ENCODE assay signal across 10 cellular contexts in the genomic region with DNA sequence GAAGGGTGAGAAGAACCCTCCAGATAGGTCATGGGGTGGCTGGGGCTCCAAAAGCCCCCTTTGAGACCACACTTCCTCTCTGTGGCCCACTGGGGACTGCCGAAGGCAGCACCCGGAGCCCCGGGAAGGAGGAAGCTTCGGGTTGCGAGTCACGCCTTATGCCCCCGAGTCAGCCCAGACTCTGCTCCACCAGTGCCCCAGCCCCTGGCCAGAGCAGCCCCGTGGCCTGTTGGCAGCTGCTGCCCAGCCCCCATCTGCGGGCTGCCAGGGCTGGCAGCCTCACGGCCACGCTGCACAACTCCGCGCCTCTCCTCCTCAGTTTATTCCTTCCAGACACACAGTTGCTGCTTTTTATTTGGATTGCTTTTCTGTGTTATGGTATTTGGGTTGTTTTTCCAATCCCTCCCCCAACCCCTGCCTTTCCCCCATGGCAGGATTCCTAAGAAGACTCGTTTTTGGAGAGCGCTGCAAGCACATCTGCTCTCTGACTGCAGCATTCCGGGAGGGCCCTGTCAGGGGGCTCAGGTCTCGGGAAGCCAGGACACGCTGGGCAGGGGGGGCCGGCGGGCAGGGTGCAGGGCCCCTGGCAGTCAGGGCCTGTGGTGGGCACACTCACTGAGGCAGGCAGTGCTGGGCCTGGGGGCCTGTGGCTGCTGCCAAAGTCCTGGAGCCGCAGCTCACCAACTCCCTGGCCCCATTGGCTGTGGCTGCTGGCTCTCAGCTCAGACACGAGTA. TPM values are rescaled to one million over a fixed set of nuclear protein-coding genes. Genes with fewer than 3 reads are reported as not detected.
A peak's percentile ranks its signal among the peaks of the same experiment; 100 is the strongest.
DNase-seq lines count a peak whose midpoint lies in the region; ATAC-seq, FAIRE-seq and TF ChIP-seq lines count a peak whose summit lies in the region.
"Had no signal": no experiment of that assay in that cellular context is flagged by ENCODE, and none has a peak within 500 bp of the region (broad histone marks: within the 10 kb centered on the region; RNA-seq: fewer than 3 reads in every experiment).

No MANE protein-coding gene starts in this region.

- WGBS in right cardiac atrium = 46% methylated on average over 22 of the region's 22 CpGs
- WGBS in prostate gland = 44% methylated on average over 22 of the region's 22 CpGs

- no peak overlapping the region for H3K27ac Mint-ChIP-seq in T-helper 17 cell
- H3K27ac Mint-ChIP-seq in activated CD4-positive, alpha-beta T cell treated with anti-CD3 and anti-CD28 coated beads, Interleukin-2, amount 10 ng/mL, durations not matched to agents 7 days and 5 days = no peak overlapping the region
- H3K27ac Mint-ChIP-seq: activated CD8-positive, alpha-beta memory T cell treated with anti-CD3 and anti-CD28 coated beads, Interleukin-2, amount 10 ng/mL, durations not matched to agents 7 days and 5 days had no signal

- peak; percentile 58 for ATAC-seq in T-helper 17 cell
- peak; percentile 30 to 64 for ATAC-seq in right cardiac atrium
- ATAC-seq in GM21825 (IDR thresholded peaks at IDR 0.05; ENCODE audit: unreplicated experiment) = no peak
- ATAC-seq: activated CD8-positive, alpha-beta memory T cell treated with anti-CD3 and anti-CD28 coated beads, Interleukin-2, amount 10 ng/mL, durations not matched to agents 7 days and 5 days had no signal

- peaks cover 5% of the 10 kb centered on the region for H3K36me3 Mint-ChIP-seq in T-helper 17 cell (ENCODE audit: low read depth)
- no peaks in the 10 kb centered on the region for H3K36me3 Mint-ChIP-seq in activated CD4-positive, alpha-beta T cell treated with anti-CD3 and anti-CD28 coated beads, Interleukin-2, amount 10 ng/mL, durations not matched to agents 7 days and 5 days (ENCODE audit: low read depth)
- H3K36me3 Mint-ChIP-seq: activated CD8-positive, alpha-beta memory T cell treated with anti-CD3 and anti-CD28 coated beads, Interleukin-2, amount 10 ng/mL, durations not matched to agents 7 days and 5 days had no signal

- no peak for TF ChIP-seq CTCF in prostate gland (IDR thresholded peaks at IDR 0.05)

- H3K9me3 ChIP-seq in T-helper 17 cell (ENCODE audit: control insufficient read depth, low read length, poor library complexity, severe bottlenecking) (no peaks in the 10 kb centered on the region), right cardiac atrium (ENCODE audit: control insufficient read depth, low read length) (no peaks in the 10 kb centered on the region), prostate gland (no peaks in the 10 kb centered on the region)
- H3K9me3 ChIP-seq: Caco-2 had no signal

- no peak for FAIRE-seq in urothelium cell line (lab: Jason Lieb, UNC)

- H3K27me3 ChIP-seq in right cardiac atrium (ENCODE audit: control insufficient read depth, insufficient read depth) = no peaks in the 10 kb centered on the region
- no peaks in the 10 kb centered on the region for H3K27me3 ChIP-seq in prostate gland (replicated peaks; ENCODE audit: insufficient read depth)

- H3K4me1 Mint-ChIP-seq in T-helper 17 cell = peaks cover 4% of the 10 kb centered on the region
- no peaks in the 10 kb centered on the region for H3K4me1 Mint-ChIP-seq in activated CD4-positive, alpha-beta T cell treated with anti-CD3 and anti-CD28 coated beads, Interleukin-2, amount 10 ng/mL, durations not matched to agents 7 days and 5 days

- no peak for TF ChIP-seq POLR2A in prostate gland (IDR thresholded peaks at IDR 0.05)

- H3K4me1 ChIP-seq in right cardiac atrium (ENCODE audit: control insufficient read depth, insufficient read depth, low read length) (peaks cover 3% of the 10 kb centered on the region), prostate gland (replicated peaks) (no peaks in the 10 kb centered on the region)
- H3K4me1 ChIP-seq: Caco-2 had no signal

- no peaks in the 10 kb centered on the region for H3K36me3 ChIP-seq in prostate gland

- H3K9me3 Mint-ChIP-seq in activated CD4-positive, alpha-beta T cell treated with anti-CD3 and anti-CD28 coated beads, Interleukin-2, amount 10 ng/mL, durations not matched to agents 7 days and 5 days = no peaks in the 10 kb centered on the region

- intact Hi-C loops in right cardiac atrium (cut with DNase I) = no loop called here
- intact Hi-C loops in prostate gland (cut with DNase I) = no loop called here

- DNase-seq in CD1c-positive myeloid dendritic cell (ENCODE audit: extremely low spot score) (peak; percentile 49), T-helper 17 cell (no peak), right cardiac atrium (peak in 2 of 3 donors; percentile 79 to 80), prostate gland (ENCODE audit: low spot score) (no peak), HT-29 (ENCODE audit: low spot score) (no peak), urothelium cell line (ENCODE audit: low spot score) (no peak)
- DNase-seq in activated CD4-positive, alpha-beta T cell treated with anti-CD3 and anti-CD28 coated beads, Interleukin-2, amount 10 ng/mL, durations not matched to agents 7 days and 5 days = no peak
- DNase-seq: activated CD8-positive, alpha-beta memory T cell treated with anti-CD3 and anti-CD28 coated beads, Interleukin-2, amount 10 ng/mL, durations not matched to agents 7 days and 5 days; Caco-2 had no signal

- CTCF ChIA-PET in activated CD4-positive, alpha-beta T cell treated with anti-CD3 and anti-CD28 coated beads, Interleukin-2, amount 10 ng/mL, durations not matched to agents 7 days and 5 days (lab: Charles Lee) = no interaction called here

- no peak overlapping the region for H3K4me3 ChIP-seq in right cardiac atrium (ENCODE audit: low read length)
- no peak overlapping the region for H3K4me3 ChIP-seq in prostate gland

- H3K4me3 Mint-ChIP-seq in T-helper 17 cell = no peak overlapping the region
- no peak overlapping the region for H3K4me3 Mint-ChIP-seq in activated CD4-positive, alpha-beta T cell treated with anti-CD3 and anti-CD28 coated beads, Interleukin-2, amount 10 ng/mL, durations not matched to agents 7 days and 5 days
- H3K4me3 Mint-ChIP-seq: activated CD8-positive, alpha-beta memory T cell treated with anti-CD3 and anti-CD28 coated beads, Interleukin-2, amount 10 ng/mL, durations not matched to agents 7 days and 5 days had no signal

- H3K27ac ChIP-seq in right cardiac atrium (ENCODE audit: low read length) (peak overlapping the region; percentile 37), prostate gland (peak overlapping the region; percentile 28 to 43)

- H3K27me3 Mint-ChIP-seq in T-helper 17 cell = peaks cover 41% of the 10 kb centered on the region
- peaks cover 21% of the 10 kb centered on the region for H3K27me3 Mint-ChIP-seq in activated CD4-positive, alpha-beta T cell treated with anti-CD3 and anti-CD28 coated beads, Interleukin-2, amount 10 ng/mL, durations not matched to agents 7 days and 5 days

- POLR2A ChIA-PET in activated CD4-positive, alpha-beta T cell treated with anti-CD3 and anti-CD28 coated beads, Interleukin-2, amount 10 ng/mL, durations not matched to agents 7 days and 5 days (lab: Charles Lee) = no interaction called here

RNA-seq across cellular contexts. Expression of a gene that starts 20.3 kb away (rescaled TPM):
- total RNA-seq in T-helper 17 cell (1 to 10 TPM; 4.5 to 6.4 TPM), right cardiac atrium (10 to 100 TPM; 25.5 to 29.8 (median 27.3) TPM), prostate gland (10 to 100 TPM; 50.2 to 71.6 TPM)
- 30.4 TPM for polyA plus RNA-seq in right cardiac atrium
- total RNA-seq in activated CD4-positive, alpha-beta T cell treated with anti-CD3 and anti-CD28 coated beads, Interleukin-2, amount 10 ng/mL, durations not matched to agents 7 days and 5 days = 1 to 10 TPM; 5.0 to 6.1 TPM
- 30.9 and 33.8 TPM in 2 replicates for total RNA-seq in HT-29 (2014; rRNA removed; shearing (Covaris generic))

Comparison
In these comparisons a context has a peak if more than half of its experiments do, and no peak if none do; other contexts are left out.
1. DNase-seq: peak in CD1c-positive myeloid dendritic cell (single experiment) and right cardiac atrium (2 of 3); none in T-helper 17 cell (0 of 3), prostate gland (single experiment), activated CD4-positive, alpha-beta T cell treated with anti-CD3 and anti-CD28 coated beads, Interleukin-2, amount 10 ng/mL, durations not matched to agents 7 days and 5 days (single experiment), HT-29 (single experiment) and urothelium cell line (single experiment).